2 cellular contexts compared by ENCODE assay signal in genomic region chr16:69139464-69139863, GRCh38. TPM values are rescaled to one million over a fixed set of nuclear protein-coding genes. Genes with fewer than 3 reads are reported as not detected.
"Had no signal": no experiment of that assay in that cellular context is flagged by ENCODE, and none has a peak within 500 bp of the region (broad histone marks: within the 10 kb centered on the region; RNA-seq: fewer than 3 reads in every experiment).

No MANE protein-coding gene starts in this region.

RNA-seq across cellular contexts. Expression of gene HAS3, which starts 34.0 kb away (rescaled TPM):
- total RNA-seq: ascending aorta had no signal
- polyA plus RNA-seq: cardiac muscle cell had no signal
